ENCODE assay signal across 25 cellular contexts in the genomic region with DNA sequence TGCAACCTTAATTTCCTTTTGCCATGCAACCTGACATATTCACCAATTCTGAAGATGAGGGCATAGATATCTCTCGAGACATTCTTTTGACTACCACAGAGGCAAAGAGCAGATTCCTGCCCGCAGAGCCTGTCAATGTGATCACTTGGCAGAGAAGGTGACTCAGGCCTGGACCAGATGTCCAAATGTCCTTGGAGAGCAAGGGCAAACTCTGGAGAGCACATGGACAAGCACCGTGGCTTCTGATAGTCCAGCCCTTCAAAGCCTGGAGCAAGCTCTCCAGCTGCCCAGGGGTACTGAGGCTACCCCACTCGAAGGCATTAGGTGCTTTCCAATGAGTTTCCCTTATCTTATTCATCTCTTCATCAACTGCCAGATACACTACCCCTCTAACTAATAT. TPM values are rescaled to one million over a fixed set of nuclear protein-coding genes. Genes with fewer than 3 reads are reported as not detected.
DNase-seq lines count a peak whose midpoint lies in the region; ATAC-seq, FAIRE-seq and TF ChIP-seq lines count a peak whose summit lies in the region.
"Had no signal": no experiment of that assay in that cellular context is flagged by ENCODE, and none has a peak within 500 bp of the region (broad histone marks: within the 10 kb centered on the region; RNA-seq: fewer than 3 reads in every experiment).

No MANE protein-coding gene starts in this region.

- no peaks in the 10 kb centered on the region for H3K9me3 ChIP-seq in right atrium auricular region
- no peaks in the 10 kb centered on the region for H3K9me3 ChIP-seq in vagina
- H3K9me3 ChIP-seq: Caco-2 had no signal

- peak; percentile 26 for DNase-seq in right atrium auricular region (ENCODE audit: low spot score)
- no peak for DNase-seq in left cardiac atrium
- DNase-seq in M059J (ENCODE audit: low read depth): peak; percentile 36
- DNase-seq in fibroblast of mammary gland (ENCODE audit: low read depth): peak; percentile 12
- peak; percentile 40 to 61 for DNase-seq in vagina (ENCODE audit: extremely low spot score in 2 of 2)
- no peak for DNase-seq in D721Med (ENCODE audit: insufficient read length, low spot score)
- DNase-seq in T1000 (lab: John Stamatoyannopoulos, UW): no peak
- DNase-seq: Caco-2; CD8-positive, alpha-beta T cell; DMS 273 treated with DMSO at 0.1 percent for 48 hours; DMS79; GF-D8; Karpas-422; MV-4-11; NCI-H1105 treated with DMSO at 0.1 percent for 48 hours; NCI-H2029; NCI-H2227 treated with DMSO at 0.1 percent for 48 hours; NCI-H510A; NCI-H69; SHP77 had no signal

- ATAC-seq in left cardiac atrium (no peak), HG02852 (IDR thresholded peaks at IDR 0.05; ENCODE audit: unreplicated experiment) (no peak)
- ATAC-seq: CD8-positive, alpha-beta T cell had no signal

- no peak for TF ChIP-seq CTCF in right atrium auricular region (IDR thresholded peaks at IDR 0.05)
- no peak for TF ChIP-seq CTCF in fibroblast of mammary gland (conservative IDR thresholded peaks at IDR 0.05; ENCODE audit: control insufficient read depth, insufficient read depth, low read depth, low read length)
- no peak for TF ChIP-seq CTCF in vagina (IDR thresholded peaks at IDR 0.05)
- no peak for TF ChIP-seq CTCF in D721Med (IDR thresholded peaks at IDR 0.05; ENCODE audit: insufficient read depth, missing control alignments)

- H3K4me1 ChIP-seq in right atrium auricular region (peaks cover 0 to 8% of the 10 kb centered on the region in 2 donors), vagina (no peaks in the 10 kb centered on the region)
- H3K4me1 ChIP-seq: Caco-2 had no signal

- intact Hi-C loops in left cardiac atrium (cut with DNase I): no loop called here
- intact Hi-C loops in vagina (cut with DNase I): no loop called here

- no peaks in the 10 kb centered on the region for H3K27me3 ChIP-seq in right atrium auricular region
- no peaks in the 10 kb centered on the region for H3K27me3 ChIP-seq in vagina

- H3K36me3 ChIP-seq in right atrium auricular region: no peaks in the 10 kb centered on the region
- H3K36me3 ChIP-seq in vagina: no peaks in the 10 kb centered on the region

- H3K27ac ChIP-seq in right atrium auricular region (no peak overlapping the region), vagina (no peak overlapping the region)
- H3K27ac ChIP-seq: C4-2B, RWPE1 had no signal

- H3K4me3 ChIP-seq in right atrium auricular region (no peak overlapping the region), fibroblast of mammary gland (ENCODE audit: control insufficient read depth, low read depth, low read length) (no peak overlapping the region), vagina (no peak overlapping the region)

- no peak for FAIRE-seq in D721Med (lab: Jason Lieb, UNC)
- FAIRE-seq: A204.1, GM12891 had no signal

- TF ChIP-seq POLR2A in vagina (IDR thresholded peaks at IDR 0.05): no peak

RNA-seq across cellular contexts. Expression of a gene that starts 50.4 kb away (rescaled TPM):
- 10 to 100 TPM; 13.7 to 32.0 TPM for total RNA-seq in right atrium auricular region
- total RNA-seq in left cardiac atrium: 10 to 100 TPM; 19.4 to 21.0 TPM
- 21.9 and 34.7 TPM in 2 replicates for total RNA-seq in M059J (2014; rRNA removed; shearing (Covaris generic))
- total RNA-seq in vagina: 13.3 TPM

Comparison
In these comparisons a context has a peak if more than half of its experiments do, and no peak if none do; other contexts are left out.
1. DNase-seq: peak in right atrium auricular region (single experiment), M059J (single experiment), fibroblast of mammary gland (single experiment) and vagina (2 of 2); none in left cardiac atrium (single experiment), D721Med (single experiment) and T1000 (single experiment).